ENCODE assay signal across 8 cellular contexts in genomic region chr12:24596768-24597388, GRCh38.
DNase-seq lines count a peak whose midpoint lies in the region; ATAC-seq and TF ChIP-seq lines count a peak whose summit lies in the region.

No MANE protein-coding gene starts in this region.

- no peak overlapping the region for H3K4me3 ChIP-seq in H7 (ENCODE audit: insufficient read depth, low read depth, low read length)
- H3K4me3 ChIP-seq in neural cell (ENCODE audit: low read length): no peak overlapping the region

- H3K36me3 ChIP-seq in H7 (replicated peaks; ENCODE audit: control insufficient read depth, insufficient read depth, low read length) (no peaks in the 10 kb centered on the region), neural cell (ENCODE audit: insufficient read depth, low read length) (no peaks in the 10 kb centered on the region)

- TF ChIP-seq EP300 in neural cell (conservative IDR thresholded peaks at IDR 0.05; ENCODE audit: poor library complexity, severe bottlenecking): no peak

- H3K27ac ChIP-seq in neural cell (ENCODE audit: low read length): no peak overlapping the region

- no peaks in the 10 kb centered on the region for H4K20me1 ChIP-seq in neural cell (ENCODE audit: insufficient read depth)

- DNase-seq in ACHN (peak; percentile 65), H7 (peak; percentile 57), NCI-H526 (lab: John Stamatoyannopoulos, UW) (peak; percentile 25 to 71), dedifferentiated amniotic fluid mesenchymal stem cell (ENCODE audit: extremely low spot score) (peak; percentile 41), OCI-M2 (lab: John Stamatoyannopoulos, UW; ENCODE audit: unreplicated experiment) (no peak)

- H3F3A ChIP-seq in neural cell (ENCODE audit: insufficient read depth, low read length, poor library complexity, severe bottlenecking): no peaks in the 10 kb centered on the region

- H3K9me3 ChIP-seq in neural cell (ENCODE audit: low read length): no peaks in the 10 kb centered on the region

- TF ChIP-seq CTCF in neural cell (IDR thresholded peaks at IDR 0.05; ENCODE audit: poor library complexity, severe bottlenecking): peak; percentile 67

- no peak for ATAC-seq in HG03039 (IDR thresholded peaks at IDR 0.05; ENCODE audit: unreplicated experiment)
- ATAC-seq in GM21381 (IDR thresholded peaks at IDR 0.05; ENCODE audit: unreplicated experiment): no peak

- H3K9me2 ChIP-seq in neural cell (ENCODE audit: insufficient read depth, low read length): no peaks in the 10 kb centered on the region

- H3K27me3 ChIP-seq in H7 (ENCODE audit: control insufficient read depth, insufficient read depth, low read length) (no peaks in the 10 kb centered on the region), neural cell (ENCODE audit: insufficient read depth, low read depth, low read length) (no peaks in the 10 kb centered on the region)

- peak; percentile 66 for TF ChIP-seq RAD21 in neural cell (conservative IDR thresholded peaks at IDR 0.05)

- no peak overlapping the region for H3K4me2 ChIP-seq in neural cell (ENCODE audit: low read length)

- in situ Hi-C loops in ACHN (cut with HindIII; ENCODE audit: low pct_ligation_motif_present, low pct_unique_long_range_greater_than_20kb, low sequenced_read_pairs): no loop called here

- no peak overlapping the region for H2AFZ ChIP-seq in neural cell (ENCODE audit: low read depth, low read length)

- H3K9ac ChIP-seq in neural cell (ENCODE audit: low read length): no peak overlapping the region

- H3K79me2 ChIP-seq in neural cell (replicated peaks; ENCODE audit: insufficient read depth, low read length): no peaks in the 10 kb centered on the region

TF ChIP-seq in neural cell, 6 proteins besides CTCF, POLR2A, EP300 and RAD21:
- TF ChIP-seq TAF1 (IDR thresholded peaks at IDR 0.05; ENCODE audit: low read depth) (no peak), SMC3 (conservative IDR thresholded peaks at IDR 0.05; ENCODE audit: poor library complexity) (peak; percentile 72)
